In genomic region chr10:110762849-110763211, GRCh38 we compare ENCODE assay signal across 13 cellular contexts.
"Had no signal": no experiment of that assay in that cellular context is flagged by ENCODE, and none has a peak within 500 bp of the region (broad histone marks: within the 10 kb centered on the region; RNA-seq: fewer than 3 reads in every experiment).

No MANE protein-coding gene starts in this region.

- ATAC-seq: effector memory CD8-positive, alpha-beta T cell; natural killer cell had no signal

- H3K4me1 ChIP-seq: breast epithelium had no signal

- H3K36me3 ChIP-seq: breast epithelium had no signal

- DNase-seq: activated B cell treated with CpG ODN at 0.5 μM for 24 hours; activated CD4-positive, alpha-beta T cell treated with anti-CD3 and anti-CD28 coated beads, Interleukin-2, amount 10 ng/mL, durations not matched to agents 24 days and 14 days; dermis blood vessel endothelial cell; effector memory CD8-positive, alpha-beta T cell; foreskin melanocyte; mesendoderm; natural killer cell; stimulated activated CD4-positive, alpha-beta T cell treated with anti-CD3 and anti-CD28 coated beads, Interleukin-12 subunit alpha, Interleukin-12 subunit beta, amount 100 ng/mL, for 4 hours; stimulated activated CD4-positive, alpha-beta T cell treated with anti-CD3 and anti-CD28 coated beads, Interleukin-2, amount 100 ng/mL, for 24 hours had no signal

- H3K27ac ChIP-seq: breast epithelium, hepatocyte had no signal

- H3K9me3 ChIP-seq: breast epithelium had no signal

- H2AFZ ChIP-seq: hepatocyte had no signal

- FAIRE-seq: keratinocyte, urothelium cell line had no signal

- H3K27me3 ChIP-seq: breast epithelium, hepatocyte had no signal

- H3K4me3 ChIP-seq: breast epithelium, hepatocyte had no signal

- H3K4me2 ChIP-seq: hepatocyte had no signal
